ENCODE assay signal across 31 cellular contexts in the genomic region with DNA sequence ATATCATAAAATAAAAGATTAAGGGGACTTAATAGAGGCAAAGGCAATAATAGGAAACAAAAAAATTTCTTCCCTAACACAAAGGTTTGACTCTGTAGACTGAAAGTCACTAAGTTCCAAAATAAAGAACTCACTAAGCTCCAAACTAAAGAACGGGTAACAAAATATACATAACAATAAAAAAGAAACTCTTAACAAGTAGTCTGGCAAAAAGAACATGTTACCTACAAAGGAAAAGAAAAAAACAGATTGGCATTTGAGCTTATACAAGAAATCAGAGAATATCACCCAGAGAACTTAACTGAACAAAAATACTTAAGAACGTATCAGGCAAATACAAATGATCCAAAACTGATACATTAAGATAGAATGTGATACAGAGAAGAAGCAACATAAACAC.
"Had no signal": no experiment of that assay in that cellular context is flagged by ENCODE, and none has a peak within 500 bp of the region (broad histone marks: within the 10 kb centered on the region; RNA-seq: fewer than 3 reads in every experiment).

No MANE protein-coding gene starts in this region.

- H3K27me3 Mint-ChIP-seq: naive B cell; naive thymus-derived CD8-positive, alpha-beta T cell; natural killer cell treated with Interleukin-12 subunit alpha and Interleukin-12 subunit beta and Interleukin-15 and Interleukin-18, amount 100 ng/mL, for 72 hours; progenitor cell of endocrine pancreas; stimulated activated naive B cell treated with anti-CD40 and anti-IgM and Interleukin-4, amounts not matched to agents 10 μg/mL and 1 μg/mL and 100 μg/mL, for 72 hours; stimulated activated naive CD8-positive, alpha-beta T cell treated with anti-CD3 and anti-CD28 coated beads, Interleukin-15, Interleukin-2, amounts not matched to agents 100 ng/mL and 50 ng/mL, for 24 hours had no signal

- H3K4me3 ChIP-seq: ovary, psoas muscle, right lobe of liver, sigmoid colon, spleen, stomach, thoracic aorta, thyroid gland, tibial nerve, upper lobe of right lung, uterus had no signal

- DNase-seq: naive B cell; naive thymus-derived CD8-positive, alpha-beta T cell; nephron progenitor cell; nucleus accumbens; ovary; posterior cingulate gyrus; psoas muscle; right cardiac atrium; right lobe of liver; sigmoid colon; small intestine; spleen; stimulated activated CD4-positive, alpha-beta T cell treated with anti-CD3 and anti-CD28 coated beads, Interleukin-12 subunit alpha, Interleukin-12 subunit beta, amount 100 ng/mL, for 4 hours; stimulated activated CD4-positive, alpha-beta T cell treated with anti-CD3 and anti-CD28 coated beads, Interleukin-1b, Interleukin-23, amount 100 ng/mL, for 48 hours; stimulated activated CD4-positive, alpha-beta T cell treated with anti-CD3 and anti-CD28 coated beads, Interleukin-4, amount 100 ng/mL, for 24 hours; stimulated activated naive B cell treated with anti-CD40 and anti-IgM and Interleukin-4, amounts not matched to agents 10 μg/mL and 1 μg/mL and 100 μg/mL, for 72 hours; stimulated activated naive CD4-positive, alpha-beta T cell treated with Interleukin-2 at 50 U/mL for 16 hours; stomach; thyroid gland; trophoblast cell; upper lobe of right lung; uterus had no signal

- ATAC-seq: naive thymus-derived CD8-positive, alpha-beta T cell; natural killer cell treated with Interleukin-12 subunit alpha and Interleukin-12 subunit beta and Interleukin-15 and Interleukin-18, amount 100 ng/mL, for 72 hours; psoas muscle; right cardiac atrium; right lobe of liver; stimulated activated effector memory CD8-positive, alpha-beta T cell treated with anti-CD3 and anti-CD28 coated beads, Interleukin-12 subunit alpha, Interleukin-12 subunit beta, amount 100 ng/mL, for 72 hours; stimulated activated naive B cell treated with anti-CD40 and anti-IgM and Interleukin-4, amounts not matched to agents 10 μg/mL and 1 μg/mL and 100 μg/mL, for 72 hours; upper lobe of right lung had no signal

- H2AFZ ChIP-seq: parathyroid adenoma had no signal

- H3K4me3 Mint-ChIP-seq: naive B cell; naive thymus-derived CD8-positive, alpha-beta T cell; natural killer cell treated with Interleukin-12 subunit alpha and Interleukin-12 subunit beta and Interleukin-15 and Interleukin-18, amount 100 ng/mL, for 72 hours; nephron progenitor cell; neural crest cell; stimulated activated effector memory CD8-positive, alpha-beta T cell treated with anti-CD3 and anti-CD28 coated beads, Interleukin-12 subunit alpha, Interleukin-12 subunit beta, amount 100 ng/mL, for 72 hours; stimulated activated naive B cell treated with anti-CD40 and anti-IgM and Interleukin-4, amounts not matched to agents 10 μg/mL and 1 μg/mL and 100 μg/mL, for 72 hours; stimulated activated naive CD8-positive, alpha-beta T cell treated with anti-CD3 and anti-CD28 coated beads, Interleukin-15, Interleukin-2, amounts not matched to agents 100 ng/mL and 50 ng/mL, for 24 hours had no signal

- H3K27me3 ChIP-seq: neutrophil, ovary, right lobe of liver, sigmoid colon, spleen, stomach, thyroid gland, tibial nerve, upper lobe of right lung, uterus had no signal

- H3K27ac ChIP-seq: neutrophil, ovary, parathyroid adenoma, psoas muscle, right lobe of liver, sigmoid colon, spleen, stomach, thoracic aorta, thyroid gland, tibial nerve, upper lobe of right lung, uterus had no signal

- FAIRE-seq: small intestine had no signal

- H3K36me3 ChIP-seq: neutrophil, ovary, right lobe of liver, sigmoid colon, spleen, stomach, thoracic aorta, thyroid gland, tibial nerve, upper lobe of right lung, uterus had no signal

- H3K4me1 ChIP-seq: parathyroid adenoma, spleen, thyroid gland, tibial nerve, uterus had no signal

- H3K36me3 Mint-ChIP-seq: stimulated activated effector memory CD8-positive, alpha-beta T cell treated with anti-CD3 and anti-CD28 coated beads, Interleukin-12 subunit alpha, Interleukin-12 subunit beta, amount 100 ng/mL, for 72 hours had no signal

- H3K27ac Mint-ChIP-seq: naive thymus-derived CD8-positive, alpha-beta T cell; natural killer cell treated with Interleukin-12 subunit alpha and Interleukin-12 subunit beta and Interleukin-15 and Interleukin-18, amount 100 ng/mL, for 72 hours; nephron progenitor cell; progenitor cell of endocrine pancreas; stimulated activated effector memory CD8-positive, alpha-beta T cell treated with anti-CD3 and anti-CD28 coated beads, Interleukin-12 subunit alpha, Interleukin-12 subunit beta, amount 100 ng/mL, for 72 hours; stimulated activated naive B cell treated with anti-CD40 and anti-IgM and Interleukin-4, amounts not matched to agents 10 μg/mL and 1 μg/mL and 100 μg/mL, for 72 hours; stimulated activated naive CD8-positive, alpha-beta T cell treated with anti-CD3 and anti-CD28 coated beads, Interleukin-15, Interleukin-2, amounts not matched to agents 100 ng/mL and 50 ng/mL, for 24 hours had no signal

- H3K9me3 ChIP-seq: neutrophil, ovary, psoas muscle, right lobe of liver, thoracic aorta, thyroid gland had no signal

- H3K4me1 Mint-ChIP-seq: nephron progenitor cell; stimulated activated effector memory CD8-positive, alpha-beta T cell treated with anti-CD3 and anti-CD28 coated beads, Interleukin-12 subunit alpha, Interleukin-12 subunit beta, amount 100 ng/mL, for 72 hours had no signal

- H3K9ac ChIP-seq: parathyroid adenoma had no signal
